9 cellular contexts compared by ENCODE assay signal in genomic region chr1:156661932-156662587, GRCh38. TPM values are rescaled to one million over a fixed set of nuclear protein-coding genes. Genes with fewer than 3 reads are reported as not detected.
A peak's percentile ranks its signal among the peaks of the same experiment; 100 is the strongest.
DNase-seq lines count a peak whose midpoint lies in the region; ATAC-seq and TF ChIP-seq lines count a peak whose summit lies in the region.
"Had no signal": no experiment of that assay in that cellular context is flagged by ENCODE, and none has a peak within 500 bp of the region (broad histone marks: within the 10 kb centered on the region; RNA-seq: fewer than 3 reads in every experiment).

No MANE protein-coding gene starts in this region.

- peaks cover 11% of the 10 kb centered on the region for H3K27me3 Mint-ChIP-seq in brain
- H3K27me3 Mint-ChIP-seq in activated naive CD4-positive, alpha-beta T cell treated with anti-CD3 and anti-CD28 coated beads for 36 hours (ENCODE audit: low read depth), result peaks cover 10% of the 10 kb centered on the region

- DNase-seq in A172 (ENCODE audit: low spot score) (peak; percentile 74), HT1080 (ENCODE audit: low read depth) (peak; percentile 53), DMS153 (lab: John Stamatoyannopoulos, UW) (no peak)
- no peak for DNase-seq in activated naive CD4-positive, alpha-beta T cell treated with anti-CD3 and anti-CD28 coated beads for 36 hours
- no peak for DNase-seq in activated naive CD4-positive, alpha-beta T cell (lab: John Stamatoyannopoulos, UW)
- DNase-seq: NCI-H1048 had no signal

- H3K4me3 ChIP-seq in mesodermal cell (ENCODE audit: extremely low read depth, insufficient read depth, low read length, poor library complexity, severe bottlenecking), result no peak overlapping the region

- H3K36me3 ChIP-seq in mesodermal cell (ENCODE audit: control insufficient read depth, insufficient read depth, low read length), result no peaks in the 10 kb centered on the region

- peak overlapping the region in 3 of 5 experiments; percentile 47 to 70 (median 61) for H3K4me3 Mint-ChIP-seq in brain
- H3K4me3 Mint-ChIP-seq in activated naive CD4-positive, alpha-beta T cell treated with anti-CD3 and anti-CD28 coated beads for 36 hours, result no peak overlapping the region

- TF ChIP-seq CTCF in brain (conservative IDR thresholded peaks at IDR 0.05), result no peak

- ATAC-seq in GM19455 (IDR thresholded peaks at IDR 0.05; ENCODE audit: unreplicated experiment), result no peak

- peak overlapping the region; percentile 97 for H3K27ac ChIP-seq in mesodermal cell (ENCODE audit: low read depth, low read length, severe bottlenecking)

- CTCF ChIA-PET in activated naive CD4-positive, alpha-beta T cell treated with anti-CD3 and anti-CD28 coated beads for 36 hours (lab: Charles Lee), result interaction anchor here (0.8 to 8.4 kb wide), 14 partner anchors 10 to 276 kb away, joined by 3 to 168 read pairs (median 8); partner anchors contain the start of genes BCAN, HAPLN2 and NES

- H3K36me3 Mint-ChIP-seq in brain, result no peaks in the 10 kb centered on the region
- H3K36me3 Mint-ChIP-seq in activated naive CD4-positive, alpha-beta T cell treated with anti-CD3 and anti-CD28 coated beads for 36 hours (ENCODE audit: low read depth), result no peaks in the 10 kb centered on the region

- peak overlapping the region; percentile 39 to 98 (median 94) for H3K27ac Mint-ChIP-seq in brain
- H3K27ac Mint-ChIP-seq in activated naive CD4-positive, alpha-beta T cell treated with anti-CD3 and anti-CD28 coated beads for 36 hours, result no peak overlapping the region

- no peaks in the 10 kb centered on the region for H3K9me3 ChIP-seq in mesodermal cell (ENCODE audit: control insufficient read depth, low read length)

- H3K4me1 ChIP-seq in mesodermal cell (ENCODE audit: control insufficient read depth, insufficient read depth, low read length, poor library complexity, severe bottlenecking), result peaks cover 74% of the 10 kb centered on the region

- H3K4me1 Mint-ChIP-seq in brain, result peaks cover 90% of the 10 kb centered on the region
- H3K4me1 Mint-ChIP-seq in activated naive CD4-positive, alpha-beta T cell treated with anti-CD3 and anti-CD28 coated beads for 36 hours (ENCODE audit: low read depth), result peaks cover 39% of the 10 kb centered on the region

- H3K9me3 Mint-ChIP-seq in brain, result peaks cover 0 to 7% (median 0%) of the 10 kb centered on the region in 5 experiments
- H3K9me3 Mint-ChIP-seq in activated naive CD4-positive, alpha-beta T cell treated with anti-CD3 and anti-CD28 coated beads for 36 hours, result no peaks in the 10 kb centered on the region

- intact Hi-C loops in activated naive CD4-positive, alpha-beta T cell treated with anti-CD3 and anti-CD28 coated beads for 36 hours (cut with micrococcal nuclease), result loop anchor here (5.0 kb wide), 1 partner anchor 205 kb away; no protein-coding TSS in a partner anchor

- 22 to 32% methylated on average over 8 of the region's 8 CpGs for WGBS in mesodermal cell (ENCODE audit: insufficient coverage in 2 of 2), 2 experiments

RNA-seq across cellular contexts. Expression of gene NES, which starts 15.1 kb away (rescaled TPM):
- 60.4 and 105 TPM in 2 replicates for total RNA-seq in A172 (2014; rRNA removed; shearing (Covaris generic))
- 0.03 and 0.13 TPM in 2 replicates for total RNA-seq in HT1080 (2014; rRNA removed; shearing (Covaris generic))
- polyA plus RNA-seq in HT1080 (2015; cell fraction: cytosol; rRNA removed), result not detected in 2 replicates
- polyA plus RNA-seq in HT1080 (2015; cell fraction: nucleus; rRNA removed), result 0.25 and 0.44 TPM in 2 replicates
- polyA plus RNA-seq in brain (ENCODE audit: insufficient read depth, low read depth, low replicate concordance), result 12.7 TPM
- 217 TPM for polyA plus RNA-seq in mesodermal cell (2013, experiment 1 of 2)
- 200 TPM for polyA plus RNA-seq in mesodermal cell (2013, experiment 2 of 2)
- not detected for total RNA-seq in activated naive CD4-positive, alpha-beta T cell treated with anti-CD3 and anti-CD28 coated beads for 36 hours

RNA-seq across cellular contexts. Expression of gene BCAN, which starts 20.1 kb away (rescaled TPM):
- total RNA-seq in A172 (2014; rRNA removed; shearing (Covaris generic)), result not detected in 2 replicates
- total RNA-seq in HT1080 (2014; rRNA removed; shearing (Covaris generic)), result 0.03 TPM in 1 of 2 replicates, not detected in the other
- not detected in 2 replicates for polyA plus RNA-seq in HT1080 (2015; cell fraction: cytosol; rRNA removed)
- polyA plus RNA-seq in HT1080 (2015; cell fraction: nucleus; rRNA removed), result not detected in 2 replicates
- polyA plus RNA-seq in brain (ENCODE audit: insufficient read depth, low read depth, low replicate concordance), result 81.5 TPM
- polyA plus RNA-seq in mesodermal cell (2013, experiment 1 of 2), result 0.77 TPM
- polyA plus RNA-seq in mesodermal cell (2013, experiment 2 of 2), result 0.71 TPM
- total RNA-seq in activated naive CD4-positive, alpha-beta T cell treated with anti-CD3 and anti-CD28 coated beads for 36 hours, result not detected

RNA-seq across cellular contexts. Expression of gene HAPLN2, which starts 42.8 kb away (rescaled TPM):
- total RNA-seq in A172 (2014; rRNA removed; shearing (Covaris generic)), result 0.26 TPM in 1 of 2 replicates, not detected in the other
- total RNA-seq in HT1080 (2014; rRNA removed; shearing (Covaris generic)), result not detected in 2 replicates
- polyA plus RNA-seq in HT1080 (2015; cell fraction: cytosol; rRNA removed), result 0.09 and 0.36 TPM in 2 replicates
- polyA plus RNA-seq in HT1080 (2015; cell fraction: nucleus; rRNA removed), result not detected in 2 replicates
- 69.6 TPM for polyA plus RNA-seq in brain (ENCODE audit: insufficient read depth, low read depth, low replicate concordance)
- 0.52 TPM for polyA plus RNA-seq in mesodermal cell (2013, experiment 1 of 2)
- not detected for polyA plus RNA-seq in mesodermal cell (2013, experiment 2 of 2)
- total RNA-seq in activated naive CD4-positive, alpha-beta T cell treated with anti-CD3 and anti-CD28 coated beads for 36 hours, result under 1 TPM; 0.40 to 0.55 TPM

RNA-seq across cellular contexts. Expression of gene CRABP2, which starts 43.3 kb away (rescaled TPM):
- total RNA-seq in A172 (2014; rRNA removed; shearing (Covaris generic)), result 5.4 and 6.3 TPM in 2 replicates
- 6.0 and 8.6 TPM in 2 replicates for total RNA-seq in HT1080 (2014; rRNA removed; shearing (Covaris generic))
- polyA plus RNA-seq in HT1080 (2015; cell fraction: cytosol; rRNA removed), result 4.8 and 6.8 TPM in 2 replicates
- 4.4 and 4.8 TPM in 2 replicates for polyA plus RNA-seq in HT1080 (2015; cell fraction: nucleus; rRNA removed)
- 10.5 TPM for polyA plus RNA-seq in brain (ENCODE audit: insufficient read depth, low read depth, low replicate concordance)
- polyA plus RNA-seq in mesodermal cell (2013, experiment 1 of 2), result 675 TPM
- 571 TPM for polyA plus RNA-seq in mesodermal cell (2013, experiment 2 of 2)
- under 1 TPM; 0.45 to 0.72 TPM for total RNA-seq in activated naive CD4-positive, alpha-beta T cell treated with anti-CD3 and anti-CD28 coated beads for 36 hours

Comparison
In these comparisons a context has a peak if more than half of its experiments do, and no peak if none do; other contexts are left out.
1. DNase-seq: peak in A172 (single experiment) and HT1080 (single experiment); none in activated naive CD4-positive, alpha-beta T cell treated with anti-CD3 and anti-CD28 coated beads for 36 hours (single experiment), activated naive CD4-positive, alpha-beta T cell (0 of 4) and DMS153 (single experiment).
2. RNA of gene NES, which starts 15.1 kb away (total RNA-seq): 60.4 to 105 TPM in A172; 0.03 to 0.13 TPM in HT1080 and not detected in activated naive CD4-positive, alpha-beta T cell treated with anti-CD3 and anti-CD28 coated beads for 36 hours; every median in the first group is over 10 times any median in the second.